ENCODE assay signal across 20 cellular contexts in the genomic region with DNA sequence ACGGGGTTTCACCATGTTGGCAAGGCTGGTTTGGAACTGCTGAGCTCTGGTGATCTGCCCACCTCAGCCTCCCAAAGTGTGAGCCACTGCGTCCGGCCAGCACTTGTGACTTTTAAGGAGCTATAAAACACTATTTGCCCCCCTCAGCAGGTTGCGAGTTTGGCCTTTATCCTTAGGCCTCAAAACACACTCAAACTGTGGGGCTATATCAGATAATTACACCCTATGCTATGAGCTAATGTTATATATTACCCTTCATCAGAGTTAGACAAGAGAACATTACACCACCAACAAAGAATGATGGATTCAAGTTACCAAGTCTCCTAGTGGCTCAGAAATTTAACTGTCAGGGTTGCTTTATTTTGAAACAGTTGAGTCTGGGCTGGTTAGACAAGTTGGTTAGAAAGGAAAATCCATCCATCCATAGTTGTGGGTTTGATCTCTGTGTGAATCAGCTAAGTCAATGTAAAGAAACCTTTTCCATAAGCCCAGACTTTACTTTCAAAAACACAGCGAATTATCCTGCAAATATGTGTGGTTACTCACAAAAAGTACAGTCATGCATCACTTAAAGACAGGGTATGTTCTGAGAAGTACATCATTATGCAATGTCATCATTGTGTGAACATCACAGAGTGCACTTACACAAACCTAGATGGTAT.
DNase-seq lines count a peak whose midpoint lies in the region; ATAC-seq and TF ChIP-seq lines count a peak whose summit lies in the region.
"Had no signal": no experiment of that assay in that cellular context is flagged by ENCODE, and none has a peak within 500 bp of the region (broad histone marks: within the 10 kb centered on the region; RNA-seq: fewer than 3 reads in every experiment).

No MANE protein-coding gene starts in this region.

- TF ChIP-seq CTCF in IMR-90 (conservative IDR thresholded peaks at IDR 0.05; ENCODE audit: low read depth, low read length) (no peak), WTC11 (IDR thresholded peaks at IDR 0.05) (no peak), natural killer cell (IDR thresholded peaks at IDR 0.05) (no peak), breast epithelium (IDR thresholded peaks at IDR 0.05) (no peak)

- TF ChIP-seq POLR2A in IMR-90 (IDR thresholded peaks at IDR 0.05; ENCODE audit: low read depth, low read length) (no peak), breast epithelium (IDR thresholded peaks at IDR 0.05) (no peak)

- H3K4me2 ChIP-seq in IMR-90 (ENCODE audit: low read depth, low read length) = no peak overlapping the region
- H3K4me2 ChIP-seq: hepatocyte had no signal

- no peak overlapping the region for H3K4ac ChIP-seq in IMR-90 (ENCODE audit: low read depth, low read length)

- H3K27ac Mint-ChIP-seq in WTC11 (peak overlapping the region; percentile 37; the same call in 1 of the 2 replicates), natural killer cell (no peak overlapping the region), T-helper 17 cell (no peak overlapping the region)
- H3K27ac Mint-ChIP-seq: activated CD4-positive, alpha-beta T cell treated with anti-CD3 and anti-CD28 coated beads for 36 hours; dendritic cell treated with granulocyte-macrophage colony-stimulating factor and Interleukin-4, amounts not matched to agents 40 ng/mL and 50 ng/mL, for 4 days had no signal

- no peak overlapping the region for H3K4me3 Mint-ChIP-seq in WTC11
- H3K4me3 Mint-ChIP-seq in natural killer cell = no peak overlapping the region
- H3K4me3 Mint-ChIP-seq in T-helper 17 cell = no peak overlapping the region
- H3K4me3 Mint-ChIP-seq: activated CD4-positive, alpha-beta T cell treated with anti-CD3 and anti-CD28 coated beads for 36 hours; dendritic cell treated with granulocyte-macrophage colony-stimulating factor and Interleukin-4, amounts not matched to agents 40 ng/mL and 50 ng/mL, for 4 days had no signal

- dilution Hi-C loops in IMR-90 (cut with HindIII; ENCODE audit: low sequenced_read_pairs, unreplicated experiment) = no loop called here

- H3K9ac ChIP-seq in IMR-90 (ENCODE audit: low read depth, low read length) = no peak overlapping the region

- H3K36me3 Mint-ChIP-seq in WTC11 (no peaks in the 10 kb centered on the region), natural killer cell (no peaks in the 10 kb centered on the region), T-helper 17 cell (ENCODE audit: low read depth) (no peaks in the 10 kb centered on the region)

- H2BK120ac ChIP-seq in IMR-90 (ENCODE audit: low read depth, low read length) = no peak overlapping the region

- H2AK5ac ChIP-seq in IMR-90 (ENCODE audit: low read depth, low read length) = no peak overlapping the region

- H2BK15ac ChIP-seq in IMR-90 (ENCODE audit: low read depth, low read length) = no peak overlapping the region

- H3K27me3 ChIP-seq in IMR-90 (ENCODE audit: control insufficient read depth, insufficient read depth, low read length) (no peaks in the 10 kb centered on the region), breast epithelium (no peaks in the 10 kb centered on the region)
- H3K27me3 ChIP-seq: esophagus muscularis mucosa, hepatocyte, SJCRH30, upper lobe of right lung had no signal

- H3K9me3 ChIP-seq in IMR-90 (ENCODE audit: control insufficient read depth, insufficient read depth, low read length) = no peaks in the 10 kb centered on the region
- no peaks in the 10 kb centered on the region for H3K9me3 ChIP-seq in breast epithelium
- no peaks in the 10 kb centered on the region for H3K9me3 ChIP-seq in T-helper 17 cell (ENCODE audit: control insufficient read depth, low read length, poor library complexity, severe bottlenecking)
- H3K9me3 ChIP-seq: esophagus muscularis mucosa, SJCRH30, upper lobe of right lung had no signal

- no peak overlapping the region for H2BK20ac ChIP-seq in IMR-90 (ENCODE audit: low read depth, low read length)

- in situ Hi-C loops in IMR-90 (cut with MboI; ENCODE audit: low sequenced_read_pairs) = no loop called here

- H2BK5ac ChIP-seq in IMR-90 (ENCODE audit: low read depth, low read length, poor library complexity, severe bottlenecking) = no peak overlapping the region

- CTCF ChIA-PET in IMR-90 (lab: Yijun Ruan, JAX) (interaction anchor here (1.3 kb wide), 1 partner anchor 29 kb away, joined by 3 read pairs; no protein-coding TSS in a partner anchor), WTC11 (lab: Charles Lee) (interaction anchor here (1.4 kb wide), 1 partner anchor 116 kb away, joined by 3 read pairs; a partner anchor contains a TSS)

- no CpG with 5 or more reads among the region's 5 CpGs for WGBS in IMR-90 (ENCODE audit: extremely low coverage in 2 of 2, insufficient read length in 1 of 2), 2 experiments

- H3K36me3 ChIP-seq in IMR-90 (ENCODE audit: control insufficient read depth, insufficient read depth, low read length) = no peaks in the 10 kb centered on the region
- H3K36me3 ChIP-seq in breast epithelium = no peaks in the 10 kb centered on the region
- H3K36me3 ChIP-seq: esophagus muscularis mucosa, SJCRH30, upper lobe of right lung had no signal

- no peak overlapping the region for H4K8ac ChIP-seq in IMR-90 (ENCODE audit: low read depth in 2 of 2, low read length in 2 of 2)

- H4K20me1 ChIP-seq in IMR-90 (ENCODE audit: insufficient read depth, low read length) = no peaks in the 10 kb centered on the region

- H3K9me3 Mint-ChIP-seq in WTC11 (no peaks in the 10 kb centered on the region), natural killer cell (peaks cover 10% of the 10 kb centered on the region in 2 donors)
- H3K9me3 Mint-ChIP-seq: dendritic cell treated with granulocyte-macrophage colony-stimulating factor and Interleukin-4, amounts not matched to agents 40 ng/mL and 50 ng/mL, for 4 days had no signal

- H3K9me1 ChIP-seq in IMR-90 (ENCODE audit: insufficient read depth, low read length) = no peaks in the 10 kb centered on the region; the same call in 1 of the 2 replicates

- no peak for TF ChIP-seq RAD21 in IMR-90 (IDR thresholded peaks at IDR 0.05; ENCODE audit: low read length)

- H3K79me1 ChIP-seq in IMR-90 (ENCODE audit: low read depth in 1 of 2, low read length in 2 of 2) = no peaks in the 10 kb centered on the region

- BruUV-seq in IMR-90 (replicated peaks; lab: Mats Ljungman, UMichigan) = no TSS peak

- intact Hi-C loops in IMR-90 (cut with micrococcal nuclease) (no loop called here), natural killer cell (cut with micrococcal nuclease) (no loop called here), breast epithelium (cut with DNase I; ENCODE audit: low total_unique reads) (no loop called here)

- H2AFZ ChIP-seq in IMR-90 (replicated peaks; ENCODE audit: low read length, poor library complexity) = no peak overlapping the region
- H2AFZ ChIP-seq: hepatocyte had no signal

- peaks cover 10% of the 10 kb centered on the region for H3K4me1 ChIP-seq in IMR-90 (ENCODE audit: control insufficient read depth, insufficient read depth, low read length)
- no peaks in the 10 kb centered on the region for H3K4me1 ChIP-seq in breast epithelium
- H3K4me1 ChIP-seq: esophagus muscularis mucosa, upper lobe of right lung had no signal

- H3K4me3 ChIP-seq in IMR-90 (ENCODE audit: insufficient read depth, low read depth, low read length) = no peak overlapping the region
- H3K4me3 ChIP-seq in skeletal muscle cell (ENCODE audit: low read depth, low read length) = no peak overlapping the region
- H3K4me3 ChIP-seq in breast epithelium = no peak overlapping the region
- H3K4me3 ChIP-seq: esophagus muscularis mucosa, hepatocyte, SJCRH30, upper lobe of right lung had no signal

- no peak overlapping the region for H4K91ac ChIP-seq in IMR-90 (ENCODE audit: insufficient read depth, low read depth, low read length)

- no peak overlapping the region for H4K5ac ChIP-seq in IMR-90 (ENCODE audit: low read depth, low read length)

- peak; percentile 74 for DNase-seq in IMR-90
- DNase-seq in WTC11 (ENCODE audit: low spot score) = no peak
- DNase-seq in fibroblast of peridontal ligament (ENCODE audit: extremely low read depth) = peak; percentile 50
- DNase-seq in skeletal muscle cell (ENCODE audit: low read depth) = peak; percentile 85
- no peak for DNase-seq in natural killer cell
- DNase-seq in breast epithelium (ENCODE audit: low spot score in 2 of 2) = no peak
- DNase-seq in amygdala (lab: John Stamatoyannopoulos, UW) = no peak
- no peak for DNase-seq in T-helper 17 cell
- DNase-seq: activated CD4-positive, alpha-beta T cell treated with anti-CD3 and anti-CD28 coated beads for 36 hours; C1 segment of cervical spinal cord; Karpas-422; NCI-H1105 treated with DMSO at 0.1 percent for 48 hours; NCI-H446; occipital lobe; SJCRH30; T-helper 9 cell; upper lobe of right lung had no signal

- H3K27me3 Mint-ChIP-seq in WTC11 (ENCODE audit: low read depth) (no peaks in the 10 kb centered on the region), natural killer cell (ENCODE audit: low read depth in 2 of 2) (no peaks in the 10 kb centered on the region), T-helper 17 cell (no peaks in the 10 kb centered on the region)
- H3K27me3 Mint-ChIP-seq: activated CD4-positive, alpha-beta T cell treated with anti-CD3 and anti-CD28 coated beads for 36 hours had no signal

- H2AK9ac ChIP-seq in IMR-90 (replicated peaks; ENCODE audit: low read depth, low read length, poor library complexity) = no peak overlapping the region

- no peak overlapping the region for H3K56ac ChIP-seq in IMR-90 (ENCODE audit: extremely low read depth, insufficient read depth, low read length)

- H3K18ac ChIP-seq in IMR-90 (ENCODE audit: low read depth, low read length) = no peak overlapping the region

- H3K14ac ChIP-seq in IMR-90 (replicated peaks; ENCODE audit: low read depth, low read length) = no peak overlapping the region

- no peak overlapping the region for H3K23ac ChIP-seq in IMR-90 (ENCODE audit: low read depth, low read length)

- H3K27ac ChIP-seq in IMR-90 (ENCODE audit: insufficient read depth, low read length) (no peak overlapping the region), breast epithelium (no peak overlapping the region)
- H3K27ac ChIP-seq: esophagus muscularis mucosa, hepatocyte, SJCRH30, upper lobe of right lung had no signal

- ATAC-seq in IMR-90 (ENCODE audit: low read depth) (peak; percentile 44), WTC11 (no peak; the same call in 1 of the 2 replicates), natural killer cell (no peak), T-helper 17 cell (no peak)
- ATAC-seq: activated CD4-positive, alpha-beta T cell treated with anti-CD3 and anti-CD28 coated beads for 36 hours; upper lobe of right lung had no signal

- H3K4me1 Mint-ChIP-seq in WTC11 = peaks cover 22% of the 10 kb centered on the region
- H3K4me1 Mint-ChIP-seq in natural killer cell = no peaks in the 10 kb centered on the region
- H3K4me1 Mint-ChIP-seq in T-helper 17 cell = no peaks in the 10 kb centered on the region
- H3K4me1 Mint-ChIP-seq: activated CD4-positive, alpha-beta T cell treated with anti-CD3 and anti-CD28 coated beads for 36 hours had no signal

- POLR2A ChIA-PET in IMR-90 (lab: Charles Lee; ENCODE audit: unreplicated experiment) = no interaction called here
- POLR2A ChIA-PET in WTC11 (lab: Charles Lee) = no interaction called here

TF ChIP-seq in IMR-90, 13 proteins besides CTCF, POLR2A, EP300 and RAD21 (continues in another document):
- TF ChIP-seq SMC3 (IDR thresholded peaks at IDR 0.05; ENCODE audit: low read depth, low read length) (no peak), CEBPB (IDR thresholded peaks at IDR 0.05; ENCODE audit: low read depth, low read length) (peak; percentile 61)

TF ChIP-seq in WTC11, 78 proteins besides CTCF, POLR2A, EP300 and RAD21 (continues in another document):
- no peak for TF ChIP-seq ELF4 (CRISPR knock-in tag; IDR thresholded peaks at IDR 0.05; ENCODE audit: low read depth)

Comparison
In these comparisons a context has a peak if more than half of its experiments do, and no peak if none do; other contexts are left out.
1. DNase-seq: peak in IMR-90 (single experiment), fibroblast of peridontal ligament (single experiment) and skeletal muscle cell (single experiment); none in WTC11 (single experiment), natural killer cell (single experiment), breast epithelium (0 of 2), amygdala (0 of 56) and T-helper 17 cell (0 of 3).